ENCODE assay signal across 8 cellular contexts in genomic region chr2:190408538-190409271, GRCh38. TPM values are rescaled to one million over a fixed set of nuclear protein-coding genes. Genes with fewer than 3 reads are reported as not detected.
DNase-seq lines count a peak whose midpoint lies in the region; ATAC-seq lines count a peak whose summit lies in the region.

No MANE protein-coding gene starts in this region.

- H3K4me1 ChIP-seq in mesodermal cell (ENCODE audit: control insufficient read depth, insufficient read depth, low read length, poor library complexity, severe bottlenecking), result no peaks in the 10 kb centered on the region

- H3K36me3 ChIP-seq in mesodermal cell (ENCODE audit: control insufficient read depth, insufficient read depth, low read length), result no peaks in the 10 kb centered on the region

- H3K9me3 ChIP-seq in mesodermal cell (ENCODE audit: control insufficient read depth, low read length), result no peaks in the 10 kb centered on the region

- peak overlapping the region; percentile 44 for H3K4me3 ChIP-seq in mesodermal cell (ENCODE audit: extremely low read depth, insufficient read depth, low read length, poor library complexity, severe bottlenecking)

- peak; percentile 70 for ATAC-seq in GM18511 (IDR thresholded peaks at IDR 0.05; ENCODE audit: unreplicated experiment)
- peak; percentile 47 for ATAC-seq in HG02973 (IDR thresholded peaks at IDR 0.05; ENCODE audit: unreplicated experiment)

- 0% methylated on average over 20 to 21 of the region's 54 CpGs for WGBS in mesodermal cell (ENCODE audit: insufficient coverage in 2 of 2), 2 experiments

- no peak overlapping the region for H3K27ac ChIP-seq in mesodermal cell (ENCODE audit: low read depth, low read length, severe bottlenecking)

- peak; percentile 46 for DNase-seq in A172 (ENCODE audit: low spot score)
- DNase-seq in NCI-H2171 (lab: John Stamatoyannopoulos, UW), result peak; percentile 65
- peak; percentile 77 for DNase-seq in activated CD4-positive, alpha-beta T cell treated with anti-CD3 and anti-CD28 coated beads, Interleukin-2, amount 50 U/mL, for 1 hour
- DNase-seq in effector CD8-positive, alpha-beta T cell (lab: John Stamatoyannopoulos, UW), result peak; percentile 69
- DNase-seq in stimulated activated CD8-positive, alpha-beta memory T cell treated with anti-CD3 and anti-CD28 coated beads, Interleukin-15, amount 100 ng/mL, for 1 hour (ENCODE audit: low read depth), result peak; percentile 32

RNA-seq across cellular contexts. Expression of gene MFSD6, which starts 0.6 kb away (rescaled TPM):
- 33.7 and 44.9 TPM in 2 replicates for total RNA-seq in A172 (2014; rRNA removed; shearing (Covaris generic))
- 2.1 TPM for polyA plus RNA-seq in mesodermal cell (2013, experiment 1 of 2)
- polyA plus RNA-seq in mesodermal cell (2013, experiment 2 of 2), result 3.5 TPM
